In the genomic region with DNA sequence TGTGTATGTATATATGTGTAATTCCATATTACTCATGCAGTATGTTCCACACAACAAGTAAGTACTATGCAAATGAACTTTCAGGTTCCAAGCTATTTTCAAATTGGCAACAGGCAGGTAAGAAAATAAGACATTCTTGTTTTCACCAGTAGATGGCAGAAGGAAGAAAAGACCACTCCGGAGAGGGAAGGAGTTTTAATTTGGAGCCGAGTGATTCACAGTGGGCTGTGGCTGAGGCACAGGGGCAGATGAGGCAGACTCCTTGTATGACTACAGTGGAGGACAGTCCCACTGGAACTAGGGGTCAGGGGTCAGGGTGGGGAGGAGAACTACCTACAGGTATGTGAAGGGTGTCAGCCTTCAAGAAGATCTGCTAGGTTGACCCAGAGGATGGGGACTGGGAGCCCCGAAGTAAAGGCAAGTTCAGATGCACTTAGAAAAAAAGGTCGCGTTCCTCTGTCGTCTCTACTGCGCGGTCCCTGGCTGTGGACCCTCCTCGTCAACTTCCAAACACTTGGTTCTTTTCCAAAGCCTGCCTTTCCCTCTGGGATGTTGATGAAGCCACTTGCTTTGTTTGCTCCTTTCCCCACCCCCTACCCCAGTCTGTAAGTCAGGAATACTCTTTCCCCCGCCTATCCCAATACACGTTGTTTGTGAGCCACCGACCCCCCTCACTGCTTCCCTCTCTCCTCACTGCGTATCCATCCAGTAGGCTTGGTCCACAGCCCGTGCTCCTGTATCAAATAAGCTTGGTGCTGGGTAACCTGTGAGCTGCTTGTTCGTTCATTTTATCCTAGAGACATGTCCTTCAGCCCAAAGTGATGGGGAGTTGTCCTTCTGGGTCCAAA, we compare ENCODE assay signal across 8 cellular contexts. TPM values are rescaled to one million over a fixed set of nuclear protein-coding genes. Genes with fewer than 3 reads are reported as not detected.
DNase-seq lines count a peak whose midpoint lies in the region; ATAC-seq and TF ChIP-seq lines count a peak whose summit lies in the region.

No MANE protein-coding gene starts in this region.

- H3K4me3 Mint-ChIP-seq in neural progenitor cell, result no peak overlapping the region

- H3K27me3 Mint-ChIP-seq in neural progenitor cell (ENCODE audit: insufficient read depth, low read depth), result peaks cover 3% of the 10 kb centered on the region

- DNase-seq in ELF-1 (ENCODE audit: low read depth, low spot score), result peak; percentile 49
- peak; percentile 69 for DNase-seq in NCI-H82 (lab: John Stamatoyannopoulos, UW)
- peak; percentile 40 for DNase-seq in activated T-cell treated with anti-CD3 and anti-CD28 coated beads for 24 hours (ENCODE audit: low read depth)
- DNase-seq in fibroblast of peridontal ligament (ENCODE audit: extremely low read depth), result peak; percentile 81
- DNase-seq in neural progenitor cell (ENCODE audit: low spot score), result peak; percentile 57
- DNase-seq in upper lobe of right lung, result no peak

- H3K36me3 ChIP-seq in neural progenitor cell (no peaks in the 10 kb centered on the region), upper lobe of right lung (peaks cover 20% of the 10 kb centered on the region)

- H3K4me3 ChIP-seq in neural progenitor cell (no peak overlapping the region), upper lobe of right lung (peak overlapping the region; percentile 8)

- no peak overlapping the region for H3K4me2 ChIP-seq in neural progenitor cell

- H3K27ac ChIP-seq in neural progenitor cell (no peak overlapping the region), upper lobe of right lung (peak overlapping the region; percentile 24)

- H3K27me3 ChIP-seq in neural progenitor cell (no peaks in the 10 kb centered on the region), upper lobe of right lung (no peaks in the 10 kb centered on the region)

- peak overlapping the region; percentile 37 for H3K27ac Mint-ChIP-seq in neural progenitor cell

- H3K9ac ChIP-seq in neural progenitor cell, result no peak overlapping the region

- peaks cover 22% of the 10 kb centered on the region for H3K36me3 Mint-ChIP-seq in neural progenitor cell

- H3K9me3 Mint-ChIP-seq in neural progenitor cell, result no peaks in the 10 kb centered on the region

- intact Hi-C loops in upper lobe of right lung (cut with DNase I), result loop anchor here (5.0 kb wide), 1 partner anchor 145 kb away; no protein-coding TSS in a partner anchor

- H2AFZ ChIP-seq in neural progenitor cell (replicated peaks), result no peak overlapping the region

- no peaks in the 10 kb centered on the region for H3K79me2 ChIP-seq in neural progenitor cell (ENCODE audit: low read depth)

- TF ChIP-seq CTCF in neural progenitor cell (IDR thresholded peaks at IDR 0.05) (peak; percentile 73), upper lobe of right lung (IDR thresholded peaks at IDR 0.05) (peak; percentile 54)

- no peaks in the 10 kb centered on the region for H3K4me1 ChIP-seq in neural progenitor cell
- H3K4me1 ChIP-seq in upper lobe of right lung, result peaks cover 9% of the 10 kb centered on the region

- H3K9me3 ChIP-seq in neural progenitor cell (ENCODE audit: low read depth), result no peaks in the 10 kb centered on the region
- H3K9me3 ChIP-seq in upper lobe of right lung, result no peaks in the 10 kb centered on the region

- peaks cover 4% of the 10 kb centered on the region for H3F3A ChIP-seq in neural progenitor cell (ENCODE audit: low read depth)

- peak; percentile 55 for ATAC-seq in HG02642 (IDR thresholded peaks at IDR 0.05; ENCODE audit: poor library complexity, unreplicated experiment)
- peak; percentile 77 for ATAC-seq in upper lobe of right lung
- ATAC-seq in GM19452 (IDR thresholded peaks at IDR 0.05; ENCODE audit: unreplicated experiment), result no peak

- peaks cover 3% of the 10 kb centered on the region for H3K4me1 Mint-ChIP-seq in neural progenitor cell

- H4K20me1 ChIP-seq in neural progenitor cell (ENCODE audit: low read depth), result no peaks in the 10 kb centered on the region

RNA-seq across cellular contexts. Expression of a gene that starts 24.1 kb away (rescaled TPM):
- total RNA-seq in neural progenitor cell (ENCODE audit: low replicate concordance) (86.2 and 107 TPM in 2 replicates), upper lobe of right lung (59.6 TPM)

RNA-seq across cellular contexts. Expression of a gene that starts 51.8 kb away (rescaled TPM):
- total RNA-seq in neural progenitor cell (ENCODE audit: low replicate concordance), result 7.4 and 11.8 TPM in 2 replicates
- 14.4 TPM for total RNA-seq in upper lobe of right lung

RNA-seq across cellular contexts. Expression of a gene that starts 54.1 kb away (rescaled TPM):
- total RNA-seq in neural progenitor cell (ENCODE audit: low replicate concordance), result not detected in 2 replicates
- 886 TPM for total RNA-seq in upper lobe of right lung

Comparison
In these comparisons a context has a peak if more than half of its experiments do, and no peak if none do; other contexts are left out.
1. RNA of a gene that starts 54.1 kb away (total RNA-seq): 886 TPM in upper lobe of right lung (single experiment); not detected in neural progenitor cell; every median in the first group is over 100 times any median in the second.